Comparison of ENCODE assay signal across 30 cellular contexts in the genomic region with DNA sequence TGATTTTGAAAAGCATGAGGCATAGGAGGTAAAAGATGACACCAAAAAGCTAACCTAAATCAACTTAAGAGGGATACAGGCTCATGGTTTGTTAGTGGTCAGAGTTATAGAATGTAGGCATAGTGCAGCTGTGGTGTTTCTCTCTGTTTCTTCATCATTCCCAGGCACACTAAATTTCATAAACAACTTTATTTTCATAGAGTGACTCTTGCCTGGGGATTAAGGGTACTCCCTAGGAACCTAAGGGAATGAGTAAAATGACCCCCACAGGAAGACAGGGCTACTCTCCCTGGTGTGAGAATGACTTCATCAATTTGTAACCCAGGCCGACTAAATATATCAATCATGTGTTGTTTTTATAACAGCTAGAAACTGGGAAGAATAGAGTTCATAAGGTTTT. TPM values are rescaled to one million over a fixed set of nuclear protein-coding genes. Genes with fewer than 3 reads are reported as not detected.
A peak's percentile ranks its signal among the peaks of the same experiment; 100 is the strongest.
DNase-seq lines count a peak whose midpoint lies in the region; ATAC-seq and TF ChIP-seq lines count a peak whose summit lies in the region.
"Had no signal": no experiment of that assay in that cellular context is flagged by ENCODE, and none has a peak within 500 bp of the region (broad histone marks: within the 10 kb centered on the region; RNA-seq: fewer than 3 reads in every experiment).

No MANE protein-coding gene starts in this region.

- no peak overlapping the region for H3K18ac ChIP-seq in IMR-90 (ENCODE audit: low read depth, low read length)

- no peak overlapping the region for H3K27ac Mint-ChIP-seq in GM23338

- no peak overlapping the region for H4K5ac ChIP-seq in IMR-90 (ENCODE audit: low read depth, low read length)

- TF ChIP-seq POLR2A in IMR-90 (IDR thresholded peaks at IDR 0.05; ENCODE audit: low read depth, low read length) = no peak

- no peaks in the 10 kb centered on the region for H3K79me1 ChIP-seq in IMR-90 (ENCODE audit: low read depth in 1 of 2, low read length in 2 of 2)

- TF ChIP-seq RAD21 in IMR-90 (IDR thresholded peaks at IDR 0.05; ENCODE audit: low read length) = no peak

- DNase-seq in IMR-90 (peak; percentile 52), brain pericyte (ENCODE audit: low read depth, low spot score) (peak; percentile 83), fibroblast of villous mesenchyme (ENCODE audit: low read depth) (peak; percentile 3), skeletal muscle cell (ENCODE audit: low read depth) (peak; percentile 61), cerebellar cortex (ENCODE audit: low spot score) (no peak), GM23338 (ENCODE audit: low spot score) (no peak), mesenteric fat pad (ENCODE audit: low spot score) (no peak)
- DNase-seq: Calu3, DMS153, DND-41, Kasumi-1, MG63, NCI-H1105 treated with DMSO at 0.1 percent for 48 hours, NCI-H1694, NCI-H2081, NCI-H2227 treated with DMSO at 0.1 percent for 48 hours, NCI-H526 treated with DMSO at 0.1 percent for 48 hours, PC-9, SJCRH30 had no signal

- H3K23ac ChIP-seq in IMR-90 (ENCODE audit: low read depth, low read length) = no peak overlapping the region

- H3F3A ChIP-seq in GM23338 (replicated peaks; ENCODE audit: low read depth) = no peaks in the 10 kb centered on the region

- H2AFZ ChIP-seq in IMR-90 (replicated peaks; ENCODE audit: low read length, poor library complexity) (no peak overlapping the region), GM23338 (no peak overlapping the region)
- H2AFZ ChIP-seq: PC-9 had no signal

- no peak overlapping the region for H3K4me3 ChIP-seq in IMR-90 (ENCODE audit: insufficient read depth, low read depth, low read length)
- H3K4me3 ChIP-seq in fibroblast of villous mesenchyme (ENCODE audit: low read depth, low read length) = no peak overlapping the region
- H3K4me3 ChIP-seq in skeletal muscle cell (ENCODE audit: low read depth, low read length) = no peak overlapping the region
- no peak overlapping the region for H3K4me3 ChIP-seq in GM23338
- H3K4me3 ChIP-seq: K562, MG63, PC-9, SJCRH30 had no signal

- no peaks in the 10 kb centered on the region for H3K9me3 ChIP-seq in IMR-90 (ENCODE audit: control insufficient read depth, insufficient read depth, low read length)
- H3K9me3 ChIP-seq: MG63, SJCRH30 had no signal

- no peaks in the 10 kb centered on the region for H3K79me2 ChIP-seq in GM23338 (replicated peaks; ENCODE audit: insufficient read depth)

- H3K4me1 Mint-ChIP-seq in GM23338 = peaks cover 10% of the 10 kb centered on the region

- H4K8ac ChIP-seq in IMR-90 (ENCODE audit: low read depth in 2 of 2, low read length in 2 of 2) = no peak overlapping the region

- dilution Hi-C loops in IMR-90 (cut with HindIII; ENCODE audit: low sequenced_read_pairs, unreplicated experiment) = no loop called here

- no peaks in the 10 kb centered on the region for H3K9me3 Mint-ChIP-seq in GM23338

- H3K36me3 ChIP-seq in IMR-90 (ENCODE audit: control insufficient read depth, insufficient read depth, low read length) (no peaks in the 10 kb centered on the region), GM23338 (ENCODE audit: insufficient read depth) (no peaks in the 10 kb centered on the region)
- H3K36me3 ChIP-seq: MG63, SJCRH30 had no signal

- intact Hi-C loops in IMR-90 (cut with micrococcal nuclease) = loop anchor here (10.0 kb wide), 1 partner anchor 1784 kb away; no protein-coding TSS in a partner anchor

- H2BK20ac ChIP-seq in IMR-90 (ENCODE audit: low read depth, low read length) = no peak overlapping the region

- no peak overlapping the region for H3K4ac ChIP-seq in IMR-90 (ENCODE audit: low read depth, low read length)

- POLR2A ChIA-PET in IMR-90 (lab: Charles Lee; ENCODE audit: unreplicated experiment) = interaction anchor here (0.7 kb wide), 1 partner anchor 514 kb away, joined by 3 read pairs; no protein-coding TSS in a partner anchor

- H4K20me1 ChIP-seq in IMR-90 (ENCODE audit: insufficient read depth, low read length) (no peaks in the 10 kb centered on the region), GM23338 (replicated peaks; ENCODE audit: insufficient read depth) (no peaks in the 10 kb centered on the region)

- no peak overlapping the region for H2BK120ac ChIP-seq in IMR-90 (ENCODE audit: low read depth, low read length)

- no peak overlapping the region for H3K9ac ChIP-seq in IMR-90 (ENCODE audit: low read depth, low read length)

- no peak overlapping the region for H3K56ac ChIP-seq in IMR-90 (ENCODE audit: extremely low read depth, insufficient read depth, low read length)

- H3K4me1 ChIP-seq in IMR-90 (ENCODE audit: control insufficient read depth, insufficient read depth, low read length) (no peaks in the 10 kb centered on the region), GM23338 (ENCODE audit: insufficient read depth) (0 out of 2 replicates have a peak, but pooled peaks cover 5% of the 10 kb centered on the region)
- H3K4me1 ChIP-seq: SJCRH30 had no signal

- H3K36me3 Mint-ChIP-seq in GM23338 (ENCODE audit: low read depth) = no peaks in the 10 kb centered on the region

- H3K4me3 Mint-ChIP-seq in GM23338 = no peak overlapping the region

- WGBS in IMR-90 (ENCODE audit: extremely low coverage in 2 of 2, insufficient read length in 1 of 2), 2 experiments = no CpG with 5 or more reads among the region's 1 CpG

- in situ Hi-C loops in IMR-90 (cut with MboI; ENCODE audit: low sequenced_read_pairs) = loop anchor here (10.0 kb wide), 2 partner anchors 174 to 314 kb away; a partner anchor contains a TSS

- H2AK9ac ChIP-seq in IMR-90 (replicated peaks; ENCODE audit: low read depth, low read length, poor library complexity) = no peak overlapping the region

- H3K27me3 ChIP-seq in IMR-90 (ENCODE audit: control insufficient read depth, insufficient read depth, low read length) (no peaks in the 10 kb centered on the region), GM23338 (ENCODE audit: insufficient read depth) (no peaks in the 10 kb centered on the region)
- H3K27me3 ChIP-seq: MG63 had no signal

- no peak for TF ChIP-seq CTCF in IMR-90 (conservative IDR thresholded peaks at IDR 0.05; ENCODE audit: low read depth, low read length)
- TF ChIP-seq CTCF in fibroblast of villous mesenchyme (IDR thresholded peaks at IDR 0.05; ENCODE audit: insufficient read depth, low read depth, low read length) = no peak
- TF ChIP-seq CTCF in GM23338 (conservative IDR thresholded peaks at IDR 0.05; ENCODE audit: low read depth in 2 of 2) = no peak

- H2BK15ac ChIP-seq in IMR-90 (ENCODE audit: low read depth, low read length) = no peak overlapping the region

- peak; percentile 55 for ATAC-seq in IMR-90 (ENCODE audit: low read depth)
- ATAC-seq in GM23338 = no peak
- no peak for ATAC-seq in HG02870 (IDR thresholded peaks at IDR 0.05; ENCODE audit: unreplicated experiment)
- ATAC-seq: HCT116, HepG2, K562, Right ventricle myocardium inferior had no signal

- H2AK5ac ChIP-seq in IMR-90 (ENCODE audit: low read depth, low read length) = no peak overlapping the region

- CTCF ChIA-PET in IMR-90 (lab: Yijun Ruan, JAX) = no interaction called here

- no peak overlapping the region for H3K4me2 ChIP-seq in IMR-90 (ENCODE audit: low read depth, low read length)
- H3K4me2 ChIP-seq in GM23338 = no peak overlapping the region
- H3K4me2 ChIP-seq: PC-9 had no signal

- BruUV-seq in IMR-90 (replicated peaks; lab: Mats Ljungman, UMichigan) = no TSS peak

- H4K91ac ChIP-seq in IMR-90 (ENCODE audit: insufficient read depth, low read depth, low read length) = no peak overlapping the region

- no peaks in the 10 kb centered on the region for H3K27me3 Mint-ChIP-seq in GM23338 (ENCODE audit: insufficient read depth, low read depth, poor library complexity)

- H3K9me2 ChIP-seq in GM23338 (ENCODE audit: insufficient read depth) = no peaks in the 10 kb centered on the region

- H3K9me1 ChIP-seq in IMR-90 (ENCODE audit: insufficient read depth, low read length) = no peaks in the 10 kb centered on the region

- H3K27ac ChIP-seq in IMR-90 (ENCODE audit: insufficient read depth, low read length) = no peak overlapping the region
- no peak overlapping the region for H3K27ac ChIP-seq in GM23338 (ENCODE audit: low read depth)
- H3K27ac ChIP-seq: PC-9, SJCRH30 had no signal

- no peak overlapping the region for H2BK5ac ChIP-seq in IMR-90 (ENCODE audit: low read depth, low read length, poor library complexity, severe bottlenecking)

- no peak overlapping the region for H3K14ac ChIP-seq in IMR-90 (replicated peaks; ENCODE audit: low read depth, low read length)

TF ChIP-seq in IMR-90, 13 proteins besides CTCF, POLR2A, EP300 and RAD21 (continues in another document):
- no peak for TF ChIP-seq SMC3 (IDR thresholded peaks at IDR 0.05; ENCODE audit: low read depth, low read length)
- TF ChIP-seq CEBPB (IDR thresholded peaks at IDR 0.05; ENCODE audit: low read depth, low read length) = no peak
- TF ChIP-seq MXI1 (IDR thresholded peaks at IDR 0.05; ENCODE audit: borderline replicate concordance, low read depth, low read length) = no peak
- TF ChIP-seq MAZ (IDR thresholded peaks at IDR 0.05; ENCODE audit: borderline replicate concordance, low read depth, low read length) = no peak
- TF ChIP-seq RFX5 (IDR thresholded peaks at IDR 0.05; ENCODE audit: low read depth, low read length) = no peak
- TF ChIP-seq RCOR1 (IDR thresholded peaks at IDR 0.05; ENCODE audit: insufficient replicate concordance, low read length) = no peak
- TF ChIP-seq CHD1 (IDR thresholded peaks at IDR 0.05; ENCODE audit: low read depth, low read length) = no peak
- TF ChIP-seq BHLHE40 (IDR thresholded peaks at IDR 0.05; ENCODE audit: low read depth, low read length) = no peak
- no peak for TF ChIP-seq MAFK (IDR thresholded peaks at IDR 0.05; ENCODE audit: low read depth, low read length)

TF ChIP-seq in GM23338, 12 proteins besides CTCF, POLR2A, EP300 and RAD21 (continues in another document):
- TF ChIP-seq NANOG (IDR thresholded peaks at IDR 0.05; ENCODE audit: borderline replicate concordance) (no peak), STAT1 (IDR thresholded peaks at IDR 0.05; ENCODE audit: unreplicated experiment) (no peak), ZNF331 (CRISPR knock-in tag; IDR thresholded peaks at IDR 0.05; ENCODE audit: low read depth) (no peak)
- TF ChIP-seq, protein P1, sequence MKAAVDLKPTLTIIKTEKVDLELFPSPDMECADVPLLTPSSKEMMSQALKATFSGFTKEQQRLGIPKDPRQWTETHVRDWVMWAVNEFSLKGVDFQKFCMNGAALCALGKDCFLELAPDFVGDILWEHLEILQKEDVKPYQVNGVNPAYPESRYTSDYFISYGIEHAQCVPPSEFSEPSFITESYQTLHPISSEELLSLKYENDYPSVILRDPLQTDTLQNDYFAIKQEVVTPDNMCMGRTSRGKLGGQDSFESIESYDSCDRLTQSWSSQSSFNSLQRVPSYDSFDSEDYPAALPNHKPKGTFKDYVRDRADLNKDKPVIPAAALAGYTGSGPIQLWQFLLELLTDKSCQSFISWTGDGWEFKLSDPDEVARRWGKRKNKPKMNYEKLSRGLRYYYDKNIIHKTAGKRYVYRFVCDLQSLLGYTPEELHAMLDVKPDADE (IDR thresholded peaks at IDR 0.05) = no peak

RNA-seq across cellular contexts. Expression of a gene that starts 11.1 kb away (rescaled TPM):
- not detected in 2 replicates for total RNA-seq in IMR-90 (2012; rRNA removed)
- polyA plus RNA-seq in IMR-90 (2012; rRNA removed) = not detected in 2 replicates
- polyA plus RNA-seq in IMR-90 (2012; cell fraction: cytosol; rRNA removed) = not detected in 2 replicates
- polyA plus RNA-seq in IMR-90 (2012; cell fraction: nucleus; rRNA removed; ENCODE audit: low replicate concordance) = not detected in 2 replicates
- not detected in 2 replicates for total RNA-seq in fibroblast of villous mesenchyme
- total RNA-seq in GM23338 (2014; rRNA removed; shearing (Covaris generic)) = not detected in 2 replicates
- not detected in 2 replicates for polyA plus RNA-seq in GM23338 (2016; fragmentation: Nextera tagmentation; extraction: Ambion mirVana)
- 0.80 TPM for total RNA-seq in mesenteric fat pad
- total RNA-seq: A172, Calu3, H1, HT1080, K562, NCI-H460, PC-9, Right ventricle myocardium inferior, RPMI7951, SJCRH30 had no signal
- polyA plus RNA-seq: BJ, H1, K562 had no signal

Comparison
In these comparisons a context has a peak if more than half of its experiments do, and no peak if none do; other contexts are left out.
1. DNase-seq: peak in IMR-90 (single experiment), brain pericyte (single experiment), fibroblast of villous mesenchyme (single experiment) and skeletal muscle cell (single experiment); none in cerebellar cortex (single experiment), GM23338 (single experiment) and mesenteric fat pad (single experiment).